Comparison of ENCODE assay signal across 21 cellular contexts in the genomic region with DNA sequence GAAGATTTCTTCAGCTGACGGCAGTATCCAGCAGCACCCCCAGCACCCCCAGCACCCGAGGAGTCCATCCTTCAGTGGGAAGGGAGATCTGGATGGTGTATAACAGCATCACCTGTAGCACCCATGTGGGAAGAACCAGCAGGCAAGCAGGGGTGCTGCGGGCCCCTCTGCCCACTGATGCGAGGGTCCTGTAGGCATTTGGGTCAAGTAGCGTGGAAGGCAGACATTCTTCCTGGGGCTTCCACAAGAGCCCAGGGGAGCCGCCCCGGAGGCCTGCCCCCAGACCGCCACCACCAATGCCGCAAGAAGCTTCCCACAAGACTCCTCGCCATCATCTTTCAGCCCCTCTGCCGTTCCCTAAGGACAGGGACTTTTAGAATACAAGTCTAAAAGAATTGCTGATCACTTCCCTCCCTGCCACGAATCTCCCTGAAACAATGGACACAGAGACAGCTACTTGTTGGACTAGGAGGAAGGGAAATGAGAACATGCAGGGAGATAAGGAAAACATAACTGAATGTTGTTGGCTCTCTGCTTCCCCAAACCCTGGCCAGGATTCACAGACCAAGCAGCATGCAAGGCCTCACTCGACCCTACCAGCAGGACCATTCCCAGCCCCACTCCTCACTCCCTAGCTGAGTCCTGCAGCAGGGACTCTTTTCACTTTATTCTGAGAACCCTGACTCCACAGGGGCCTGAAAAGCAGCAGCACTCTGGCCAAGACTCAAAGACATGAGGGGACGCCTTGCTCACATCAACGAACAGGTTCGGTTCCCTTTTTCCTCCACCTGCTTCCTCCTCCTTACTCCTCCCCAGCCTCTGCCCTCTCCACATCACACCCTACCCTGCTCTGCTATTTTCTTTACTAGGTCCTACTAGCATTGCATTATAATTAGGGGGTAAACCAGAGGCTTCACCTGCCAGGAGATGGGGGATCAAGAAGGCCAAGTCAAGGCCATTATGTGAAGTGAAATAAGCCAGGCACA.
DNase-seq lines count a peak whose midpoint lies in the region; ATAC-seq and TF ChIP-seq lines count a peak whose summit lies in the region.
"Had no signal": no experiment of that assay in that cellular context is flagged by ENCODE, and none has a peak within 500 bp of the region (broad histone marks: within the 10 kb centered on the region; RNA-seq: fewer than 3 reads in every experiment).

No MANE protein-coding gene starts in this region.

- intact Hi-C loops in activated naive CD4-positive, alpha-beta T cell treated with anti-CD3 and anti-CD28 coated beads for 36 hours (cut with micrococcal nuclease), result no loop called here

- H3K14ac ChIP-seq in H9 (ENCODE audit: insufficient read depth, low read length), result 0 out of 2 replicates have a peak overlapping the region, but pooled peaks have one; percentile 48

- H2BK5ac ChIP-seq in H9 (ENCODE audit: insufficient read length, low read length), result no peak overlapping the region

- no peak overlapping the region for H3K18ac ChIP-seq in H9 (ENCODE audit: insufficient read length, low read depth, low read length)

- no peak for DNase-seq in H9
- DNase-seq in MV-4-11 (lab: John Stamatoyannopoulos, UW), result peak; percentile 41
- peak; percentile 30 for DNase-seq in fibroblast of pulmonary artery (ENCODE audit: low read depth)
- DNase-seq in stimulated activated effector memory CD8-positive, alpha-beta T cell treated with anti-CD3 and anti-CD28 coated beads, Interleukin-12 subunit alpha, Interleukin-12 subunit beta, amount 100 ng/mL, for 72 hours (ENCODE audit: low spot score in 2 of 2), result no peak
- no peak for DNase-seq in activated naive CD4-positive, alpha-beta T cell treated with anti-CD3 and anti-CD28 coated beads for 36 hours
- no peak for DNase-seq in cortex of kidney (lab: John Stamatoyannopoulos, UW)
- no peak for DNase-seq in putamen (ENCODE audit: low spot score)
- DNase-seq: ACHN; CD4-positive, CD25-positive, alpha-beta regulatory T cell; Karpas-422; NCI-H1105 treated with DMSO at 0.1 percent for 48 hours; NCI-H146; NCI-H1930; NCI-H446; NCI-H524 treated with DMSO at 0.1 percent for 48 hours; NCI-H774; PC-9; Right ventricle myocardium superior had no signal

- no peak overlapping the region for H4K5ac ChIP-seq in H9 (ENCODE audit: insufficient read length, low read depth, low read length)

- H4K8ac ChIP-seq in H9 (replicated peaks; ENCODE audit: insufficient read length, low read depth, low read length), result no peak overlapping the region

- H2BK120ac ChIP-seq in H9 (ENCODE audit: low read depth, low read length, poor library complexity, severe bottlenecking), result no peak overlapping the region

- no peak overlapping the region for H2BK12ac ChIP-seq in H9 (ENCODE audit: insufficient read length, low read depth, low read length)

- no peaks in the 10 kb centered on the region for H3K23me2 ChIP-seq in H9 (ENCODE audit: insufficient read length, low read depth, low read length, poor library complexity, severe bottlenecking)

- H4K91ac ChIP-seq in H9 (ENCODE audit: insufficient read length, low read depth, low read length), result no peak overlapping the region

- H3K79me2 ChIP-seq in H9 (ENCODE audit: insufficient read depth, low read length), result no peaks in the 10 kb centered on the region

- H3K4me3 ChIP-seq in fibroblast of pulmonary artery (replicated peaks; ENCODE audit: low read depth, low read length), result no peak overlapping the region
- H3K4me3 ChIP-seq: BLaER1, PC-9, SJSA1 had no signal

- H2BK20ac ChIP-seq in H9 (ENCODE audit: low read depth, low read length, poor library complexity, severe bottlenecking), result no peak overlapping the region

- H3K4ac ChIP-seq in H9 (ENCODE audit: low read depth, low read length), result no peak overlapping the region

- no peak overlapping the region for H2AFZ ChIP-seq in H9 (ENCODE audit: low read length)
- H2AFZ ChIP-seq: PC-9 had no signal

- no peaks in the 10 kb centered on the region for H3K27me3 ChIP-seq in H9 (ENCODE audit: insufficient read depth, low read length)
- H3K27me3 ChIP-seq: BLaER1, SJSA1 had no signal

- no peaks in the 10 kb centered on the region for H3K9me3 ChIP-seq in H9 (ENCODE audit: control insufficient read depth, low read depth, low read length)
- H3K9me3 ChIP-seq: BLaER1, SJSA1 had no signal

- H3K56ac ChIP-seq in H9 (ENCODE audit: insufficient read length, low read depth, low read length), result no peak overlapping the region

- no peak overlapping the region for H2BK15ac ChIP-seq in H9 (ENCODE audit: low read depth, low read length)

- no peaks in the 10 kb centered on the region for H3K79me1 ChIP-seq in H9 (ENCODE audit: insufficient read depth, low read depth, low read length, poor library complexity, severe bottlenecking)

- no peaks in the 10 kb centered on the region for H3K36me3 Mint-ChIP-seq in H9 (ENCODE audit: insufficient read depth in 1 of 3, low read depth in 3 of 3)
- H3K36me3 Mint-ChIP-seq in stimulated activated effector memory CD8-positive, alpha-beta T cell treated with anti-CD3 and anti-CD28 coated beads, Interleukin-12 subunit alpha, Interleukin-12 subunit beta, amount 100 ng/mL, for 72 hours, result no peaks in the 10 kb centered on the region
- H3K36me3 Mint-ChIP-seq in activated naive CD4-positive, alpha-beta T cell treated with anti-CD3 and anti-CD28 coated beads for 36 hours (ENCODE audit: low read depth), result no peaks in the 10 kb centered on the region
- H3K36me3 Mint-ChIP-seq: CD4-positive, CD25-positive, alpha-beta regulatory T cell had no signal

- no peak overlapping the region for H3K23ac ChIP-seq in H9 (ENCODE audit: insufficient read length, low read depth, low read length)

- CTCF ChIA-PET in activated naive CD4-positive, alpha-beta T cell treated with anti-CD3 and anti-CD28 coated beads for 36 hours (lab: Charles Lee), result interaction anchor here (1.3 kb wide), 1 partner anchor 10 kb away, joined by 4 read pairs; no protein-coding TSS in a partner anchor

- peaks cover 12% of the 10 kb centered on the region for H3K27me3 Mint-ChIP-seq in H9 (ENCODE audit: low read depth)
- H3K27me3 Mint-ChIP-seq in activated naive CD4-positive, alpha-beta T cell treated with anti-CD3 and anti-CD28 coated beads for 36 hours (ENCODE audit: low read depth), result no peaks in the 10 kb centered on the region

- no peak overlapping the region for H3T11ph ChIP-seq in H9 (ENCODE audit: low read length)

- no peak overlapping the region for H3K9ac ChIP-seq in H9 (ENCODE audit: extremely low read depth, insufficient read length, low read length)
- H3K9ac ChIP-seq: BLaER1 had no signal

- no peak overlapping the region for H3K27ac ChIP-seq in H9 (ENCODE audit: insufficient read length, low read depth, low read length)
- H3K27ac ChIP-seq: BLaER1, HL-60, PC-9, SJSA1 had no signal

- TF ChIP-seq CTCF in H9 (conservative IDR thresholded peaks at IDR 0.05), result no peak
- TF ChIP-seq CTCF in fibroblast of pulmonary artery (IDR thresholded peaks at IDR 0.05; ENCODE audit: low read length, missing control alignments), result no peak

- H3K9me3 Mint-ChIP-seq in H9, result peaks cover 0 to 4% of the 10 kb centered on the region in 2 experiments; a peak in 2 of 5 replicates
- no peaks in the 10 kb centered on the region for H3K9me3 Mint-ChIP-seq in stimulated activated effector memory CD8-positive, alpha-beta T cell treated with anti-CD3 and anti-CD28 coated beads, Interleukin-12 subunit alpha, Interleukin-12 subunit beta, amount 100 ng/mL, for 72 hours
- H3K9me3 Mint-ChIP-seq in activated naive CD4-positive, alpha-beta T cell treated with anti-CD3 and anti-CD28 coated beads for 36 hours, result no peaks in the 10 kb centered on the region

- H3K4me1 ChIP-seq in H9 (ENCODE audit: insufficient read depth, low read length), result no peaks in the 10 kb centered on the region
- H3K4me1 ChIP-seq: BLaER1, SJSA1 had no signal

- WGBS in H9 (ENCODE audit: extremely low coverage, insufficient read length, low lambda C conversion rate), result no CpG with 5 or more reads among the region's 16 CpGs

- ATAC-seq in stimulated activated effector memory CD8-positive, alpha-beta T cell treated with anti-CD3 and anti-CD28 coated beads, Interleukin-12 subunit alpha, Interleukin-12 subunit beta, amount 100 ng/mL, for 72 hours, result peak; percentile 24

- H3K4me1 Mint-ChIP-seq in H9, result no peaks in the 10 kb centered on the region
- no peaks in the 10 kb centered on the region for H3K4me1 Mint-ChIP-seq in stimulated activated effector memory CD8-positive, alpha-beta T cell treated with anti-CD3 and anti-CD28 coated beads, Interleukin-12 subunit alpha, Interleukin-12 subunit beta, amount 100 ng/mL, for 72 hours
- no peaks in the 10 kb centered on the region for H3K4me1 Mint-ChIP-seq in activated naive CD4-positive, alpha-beta T cell treated with anti-CD3 and anti-CD28 coated beads for 36 hours (ENCODE audit: low read depth)
- H3K4me1 Mint-ChIP-seq: CD4-positive, CD25-positive, alpha-beta regulatory T cell had no signal

- no peaks in the 10 kb centered on the region for H4K20me1 ChIP-seq in H9 (ENCODE audit: control insufficient read depth, insufficient read depth, insufficient read length)
- H4K20me1 ChIP-seq: BLaER1 had no signal

- H3K4me3 Mint-ChIP-seq in H9, result no peak overlapping the region
- H3K4me3 Mint-ChIP-seq in stimulated activated effector memory CD8-positive, alpha-beta T cell treated with anti-CD3 and anti-CD28 coated beads, Interleukin-12 subunit alpha, Interleukin-12 subunit beta, amount 100 ng/mL, for 72 hours, result no peak overlapping the region
- H3K4me3 Mint-ChIP-seq in activated naive CD4-positive, alpha-beta T cell treated with anti-CD3 and anti-CD28 coated beads for 36 hours, result no peak overlapping the region
- H3K4me3 Mint-ChIP-seq: CD4-positive, CD25-positive, alpha-beta regulatory T cell had no signal

- no peak overlapping the region; a peak in 2 of 7 replicates for H3K27ac Mint-ChIP-seq in H9
- no peak overlapping the region for H3K27ac Mint-ChIP-seq in stimulated activated effector memory CD8-positive, alpha-beta T cell treated with anti-CD3 and anti-CD28 coated beads, Interleukin-12 subunit alpha, Interleukin-12 subunit beta, amount 100 ng/mL, for 72 hours
- no peak overlapping the region for H3K27ac Mint-ChIP-seq in activated naive CD4-positive, alpha-beta T cell treated with anti-CD3 and anti-CD28 coated beads for 36 hours

- no peak overlapping the region for H3K4me2 ChIP-seq in H9 (ENCODE audit: insufficient read depth, insufficient read length, low read length)
- H3K4me2 ChIP-seq: BLaER1, PC-9 had no signal

- H2AK5ac ChIP-seq in H9 (ENCODE audit: insufficient read length, low read length), result no peak overlapping the region

Comparison
In these comparisons a context has a peak if more than half of its experiments do, and no peak if none do; other contexts are left out.
1. DNase-seq: peak in MV-4-11 (single experiment) and fibroblast of pulmonary artery (single experiment); none in H9 (single experiment), stimulated activated effector memory CD8-positive, alpha-beta T cell treated with anti-CD3 and anti-CD28 coated beads, Interleukin-12 subunit alpha, Interleukin-12 subunit beta, amount 100 ng/mL, for 72 hours (0 of 2), activated naive CD4-positive, alpha-beta T cell treated with anti-CD3 and anti-CD28 coated beads for 36 hours (single experiment), cortex of kidney (single experiment) and putamen (single experiment).